Comparison of ENCODE assay signal across 8 cellular contexts in genomic region chr2:114550895-114551793, GRCh38.
DNase-seq lines count a peak whose midpoint lies in the region; ATAC-seq and TF ChIP-seq lines count a peak whose summit lies in the region.

No MANE protein-coding gene starts in this region.

- intact Hi-C loops in Right ventricle myocardium superior (cut with DNase I) = no loop called here

- ATAC-seq in GM18870 (IDR thresholded peaks at IDR 0.05; ENCODE audit: unreplicated experiment) = peak; percentile 75
- peak; percentile 73 for ATAC-seq in Right ventricle myocardium superior (ENCODE audit: poor library complexity)
- no peak for ATAC-seq in HG02981 (IDR thresholded peaks at IDR 0.05; ENCODE audit: unreplicated experiment)

- H3K27ac ChIP-seq in VCaP = no peak overlapping the region

- TF ChIP-seq CTCF in VCaP (conservative IDR thresholded peaks at IDR 0.05) = peak; percentile 87

- DNase-seq in CD1c-positive myeloid dendritic cell (ENCODE audit: extremely low spot score) = peak; percentile 24
- DNase-seq in NCI-H146 (lab: John Stamatoyannopoulos, UW) = peak; percentile 29
- peak; percentile 39 for DNase-seq in Right ventricle myocardium superior
- peak; percentile 64 for DNase-seq in retina
- no peak for DNase-seq in activated CD8-positive, alpha-beta memory T cell treated with anti-CD3 and anti-CD28 coated beads, Interleukin-2, amount 50 U/mL, for 48 hours
